ENCODE assay signal across 8 cellular contexts in the genomic region with DNA sequence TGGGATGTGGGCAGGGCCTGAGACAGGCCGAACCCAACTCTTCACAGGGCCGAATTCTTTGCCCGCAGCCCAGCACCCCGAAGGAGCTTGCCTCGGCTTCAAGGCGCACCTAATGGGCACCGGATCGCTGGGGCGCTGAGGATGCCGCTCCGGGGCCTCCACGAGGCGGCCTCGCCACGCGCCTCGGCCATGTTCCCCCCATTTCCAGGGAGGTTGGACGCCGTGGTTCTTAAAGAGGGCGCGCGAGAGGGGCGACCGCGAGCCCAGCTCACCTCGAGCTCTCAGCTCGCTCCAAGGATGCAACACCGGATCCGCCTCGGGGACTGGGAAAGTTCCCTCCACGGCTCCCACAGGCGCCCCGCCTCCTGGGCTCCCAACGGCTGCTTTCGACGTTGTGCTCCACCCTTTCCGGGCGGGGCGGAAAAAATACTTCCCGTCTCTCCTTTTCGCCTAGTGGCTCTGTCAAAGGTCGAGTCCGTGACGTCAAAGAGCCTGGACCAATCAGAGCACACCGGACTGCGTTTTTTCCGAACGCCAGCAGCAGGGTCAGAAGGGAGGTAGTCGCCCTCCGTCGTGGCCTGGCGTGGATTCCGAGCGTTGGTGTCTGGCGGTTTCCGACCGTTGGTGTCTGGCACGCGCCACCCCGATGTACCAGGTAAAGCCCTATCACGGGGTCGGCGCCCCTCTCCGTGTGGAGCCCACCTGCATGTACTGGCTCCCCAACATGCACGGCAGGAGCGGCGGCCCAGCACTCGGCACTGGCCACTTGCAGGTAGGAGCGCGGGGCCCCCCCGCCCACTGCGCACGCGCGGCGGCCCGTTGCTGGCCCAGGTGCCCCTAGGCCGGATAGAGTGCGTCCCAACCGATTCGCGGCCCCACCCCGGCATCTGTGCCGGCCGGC.
DNase-seq lines count a peak whose midpoint lies in the region; ATAC-seq and TF ChIP-seq lines count a peak whose summit lies in the region.
"Not testable (repeated sequence)": the region's sequence is repeated elsewhere in the genome, so short reads cannot be mapped to it uniquely, and the experiment has no call there.

No MANE protein-coding gene starts in this region.

- DNase-seq in DMS153 (lab: John Stamatoyannopoulos, UW) (peak; percentile 93), OCI-M2 (lab: John Stamatoyannopoulos, UW; ENCODE audit: unreplicated experiment) (peak; percentile 31), erythroblast (lab: John Stamatoyannopoulos, UW) (peak; percentile 95 to 96)
- DNase-seq in activated T-cell treated with anti-CD3 and anti-CD28 coated beads, Interleukin-2, amount 50 U/mL, for 1 hour: peak; percentile 85
- peak; percentile 88 for DNase-seq in stimulated activated CD8-positive, alpha-beta memory T cell treated with anti-CD3 and anti-CD28 coated beads, Interleukin-4, amount 100 ng/mL, for 48 hours

- H3K4me1 ChIP-seq in mucosa of stomach (ENCODE audit: control insufficient read depth, insufficient read depth, low read length): not testable (repeated sequence)

- H3K9me3 ChIP-seq in mucosa of stomach (ENCODE audit: control insufficient read depth, low read length): not testable (repeated sequence)

- peak; percentile 93 for ATAC-seq in GM21576 (IDR thresholded peaks at IDR 0.05; ENCODE audit: unreplicated experiment)

- peak; percentile 26; the same call in 1 of the 2 replicates for TF ChIP-seq EP300 in Ishikawa (IDR thresholded peaks at IDR 0.05; ENCODE audit: borderline replicate concordance)

- not testable (repeated sequence) for H3K27me3 ChIP-seq in mucosa of stomach (ENCODE audit: control insufficient read depth, insufficient read depth, low read length)

- peak overlapping the region; percentile 56 for H3K4me3 ChIP-seq in mucosa of stomach (ENCODE audit: low read length)

- H3K9ac ChIP-seq in mucosa of stomach (ENCODE audit: low read length): peak overlapping the region; percentile 64

- not testable (repeated sequence) for TF ChIP-seq RAD21 in Ishikawa (IDR thresholded peaks at IDR 0.05; ENCODE audit: low read depth)

- H3K36me3 ChIP-seq in mucosa of stomach (ENCODE audit: control insufficient read depth, insufficient read depth, low read length): not testable (repeated sequence)

- TF ChIP-seq POLR2A in erythroblast (IDR thresholded peaks at IDR 0.05; ENCODE audit: low read length): peak; percentile 96

TF ChIP-seq in Ishikawa, 13 proteins besides CTCF, POLR2A, EP300 and RAD21:
- TF ChIP-seq CREB1 (IDR thresholded peaks at IDR 0.05; ENCODE audit: low read depth) (peak; percentile 75; the same call in 1 of the 2 replicates), TCF12 (IDR thresholded peaks at IDR 0.05; ENCODE audit: low read depth) (peak; percentile 48; the same call in 1 of the 2 replicates), TAF1 (IDR thresholded peaks at IDR 0.05; ENCODE audit: low read depth) (peak; percentile 78; the same call in 1 of the 2 replicates), YY1 (IDR thresholded peaks at IDR 0.05; ENCODE audit: low read depth) (peak; percentile 6; the same call in 1 of the 2 replicates), FOXM1 (IDR thresholded peaks at IDR 0.05; ENCODE audit: borderline replicate concordance, low read depth) (peak; percentile 50; the same call in 1 of the 2 replicates), NFIC (IDR thresholded peaks at IDR 0.05) (0 out of 2 replicates have a peak, but pooled peaks have one; percentile 14), TEAD4 (IDR thresholded peaks at IDR 0.05) (peak; percentile 44; the same call in 1 of the 2 replicates)
- TF ChIP-seq, protein P1, sequence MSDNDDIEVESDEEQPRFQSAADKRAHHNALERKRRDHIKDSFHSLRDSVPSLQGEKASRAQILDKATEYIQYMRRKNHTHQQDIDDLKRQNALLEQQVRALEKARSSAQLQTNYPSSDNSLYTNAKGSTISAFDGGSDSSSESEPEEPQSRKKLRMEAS (IDR thresholded peaks at IDR 0.05): peak; percentile 75

Comparison
In these comparisons a context has a peak if more than half of its experiments do, and no peak if none do; other contexts are left out.
1. Peak in every context shown above with its lines: DNase-seq, ATAC-seq and H3K4me3 ChIP-seq.
2. DNase-seq: peak in every context shown above with its lines; median percentile 96 in erythroblast; 93 in DMS153; 88 in stimulated activated CD8-positive, alpha-beta memory T cell treated with anti-CD3 and anti-CD28 coated beads, Interleukin-4, amount 100 ng/mL, for 48 hours; 85 in activated T-cell treated with anti-CD3 and anti-CD28 coated beads, Interleukin-2, amount 50 U/mL, for 1 hour; 31 in OCI-M2.